In genomic region chr7:30933124-30933893, GRCh38 we compare ENCODE assay signal across 14 cellular contexts. TPM values are rescaled to one million over a fixed set of nuclear protein-coding genes. Genes with fewer than 3 reads are reported as not detected.
DNase-seq lines count a peak whose midpoint lies in the region; ATAC-seq lines count a peak whose summit lies in the region.
"Had no signal": no experiment of that assay in that cellular context is flagged by ENCODE, and none has a peak within 500 bp of the region (broad histone marks: within the 10 kb centered on the region; RNA-seq: fewer than 3 reads in every experiment).

No MANE protein-coding gene starts in this region.

- H3K27me3 ChIP-seq in trophoblast cell (ENCODE audit: insufficient read depth, low read length) = no peaks in the 10 kb centered on the region
- H3K27me3 ChIP-seq: ovary, upper lobe of left lung had no signal

- peak overlapping the region; percentile 61 for H2BK120ac ChIP-seq in trophoblast cell (ENCODE audit: insufficient read depth, low read length, poor library complexity)

- peaks cover 18 to 21% of the 10 kb centered on the region in 2 experiments for H3K4me1 ChIP-seq in trophoblast cell (ENCODE audit: control insufficient read depth in 1 of 2, insufficient read depth in 2 of 2, low read length in 2 of 2)

- H3K14ac ChIP-seq in trophoblast cell (ENCODE audit: low read length) = no peak overlapping the region

- no CpG with 5 or more reads among the region's 22 CpGs for WGBS in trophoblast cell (ENCODE audit: extremely low coverage, insufficient coverage, insufficient read length)

- no peak overlapping the region for H4K12ac ChIP-seq in trophoblast cell (ENCODE audit: low read depth, low read length)

- no peaks in the 10 kb centered on the region for H3K9me3 ChIP-seq in trophoblast cell (ENCODE audit: insufficient read depth, low read depth, low read length)
- H3K9me3 ChIP-seq: ovary, upper lobe of left lung had no signal

- H3K9ac ChIP-seq in trophoblast cell (ENCODE audit: low read length) = no peak overlapping the region

- DNase-seq in Right ventricle myocardium superior (peak; percentile 40), cardiac septum (ENCODE audit: low spot score) (no peak), HuH-7 (ENCODE audit: low spot score) (peak; percentile 1), ecto neural progenitor cell (ENCODE audit: low spot score) (peak; percentile 75), trophoblast cell (no peak), CD1c-positive myeloid dendritic cell (ENCODE audit: extremely low spot score) (no peak), NCI-H526 treated with DMSO at 0.1 percent for 48 hours (lab: John Stamatoyannopoulos, UW) (no peak)
- DNase-seq: activated CD4-positive, alpha-beta T cell treated with anti-CD3 and anti-CD28 coated beads, Interleukin-2, amount 50 U/mL, for 1 hour; anterior cingulate cortex; dermis blood vessel endothelial cell had no signal

- peak overlapping the region; percentile 71 for H4K91ac ChIP-seq in trophoblast cell (ENCODE audit: low read depth, low read length)

- peak overlapping the region; percentile 16 for H2AK5ac ChIP-seq in trophoblast cell (ENCODE audit: low read length)

- H3K23ac ChIP-seq in trophoblast cell (ENCODE audit: low read length) = no peak overlapping the region

- no peak overlapping the region for H2BK5ac ChIP-seq in trophoblast cell (ENCODE audit: low read depth, low read length, poor library complexity)

- peaks cover 15% of the 10 kb centered on the region for H3K79me1 ChIP-seq in trophoblast cell (ENCODE audit: low read length)

- H2BK12ac ChIP-seq in trophoblast cell (ENCODE audit: low read length) = peak overlapping the region; percentile 29

- no peak overlapping the region for H3K4me3 ChIP-seq in trophoblast cell (ENCODE audit: low read depth, low read length)
- H3K4me3 ChIP-seq: ovary, upper lobe of left lung had no signal

- no peak overlapping the region for H3K27ac ChIP-seq in trophoblast cell (ENCODE audit: low read depth, low read length)
- H3K27ac ChIP-seq: ovary had no signal

- ATAC-seq in Right ventricle myocardium superior (ENCODE audit: poor library complexity) (no peak), GM18858 (IDR thresholded peaks at IDR 0.05; ENCODE audit: unreplicated experiment) (no peak)
- ATAC-seq: activated T-helper 17 cell treated with anti-CD3 and anti-CD28 coated beads, Interleukin-2, amount 50 U/mL, for 72 hours had no signal

- H4K8ac ChIP-seq in trophoblast cell (ENCODE audit: low read depth, low read length) = no peak overlapping the region

- no peak overlapping the region for H3K18ac ChIP-seq in trophoblast cell (ENCODE audit: low read length)

- no peaks in the 10 kb centered on the region for H3K36me3 ChIP-seq in trophoblast cell (ENCODE audit: control insufficient read depth in 1 of 2, insufficient read depth in 2 of 2, low read length in 2 of 2)
- H3K36me3 ChIP-seq: ovary had no signal

- H3K4me2 ChIP-seq in trophoblast cell (ENCODE audit: low read length) = no peak overlapping the region

- H3K4ac ChIP-seq in trophoblast cell (ENCODE audit: low read depth, low read length) = no peak overlapping the region

- no peak overlapping the region for H2AFZ ChIP-seq in trophoblast cell (ENCODE audit: insufficient read depth, low read length, poor library complexity)

- no peaks in the 10 kb centered on the region for H3K79me2 ChIP-seq in trophoblast cell (ENCODE audit: control insufficient read depth, insufficient read depth, low read length, poor library complexity)

- intact Hi-C loops in Right ventricle myocardium superior (cut with DNase I) (no loop called here), cardiac septum (cut with DNase I) (no loop called here)

RNA-seq across cellular contexts. Expression of gene AQP1, which starts 21.7 kb away (rescaled TPM):
- total RNA-seq in Right ventricle myocardium superior (236 TPM), cardiac septum (155 TPM)
- polyA plus RNA-seq in trophoblast cell (2013) = 31.8 and 35.6 TPM in 2 replicates

RNA-seq across cellular contexts. Expression of gene GHRHR, which starts 30.4 kb away (rescaled TPM):
- not detected for total RNA-seq in Right ventricle myocardium superior
- total RNA-seq in cardiac septum = not detected
- 0.31 and 0.79 TPM in 2 replicates for polyA plus RNA-seq in trophoblast cell (2013)
- total RNA-seq: activated T-helper 17 cell treated with anti-CD3 and anti-CD28 coated beads, Interleukin-2, amount 50 U/mL, for 72 hours; dermis blood vessel endothelial cell; ovary had no signal
- polyA plus RNA-seq: ovary had no signal

Comparison
In these comparisons a context has a peak if more than half of its experiments do, and no peak if none do; other contexts are left out.
1. DNase-seq: peak in Right ventricle myocardium superior (single experiment), HuH-7 (single experiment) and ecto neural progenitor cell (single experiment); none in cardiac septum (single experiment), trophoblast cell (0 of 2), CD1c-positive myeloid dendritic cell (single experiment) and NCI-H526 treated with DMSO at 0.1 percent for 48 hours (single experiment).